In genomic region chr5:56282951-56283350, GRCh38 we compare ENCODE assay signal across 23 cellular contexts. TPM values are rescaled to one million over a fixed set of nuclear protein-coding genes. Genes with fewer than 3 reads are reported as not detected.
DNase-seq lines count a peak whose midpoint lies in the region; ATAC-seq, FAIRE-seq and TF ChIP-seq lines count a peak whose summit lies in the region.
"Had no signal": no experiment of that assay in that cellular context is flagged by ENCODE, and none has a peak within 500 bp of the region (broad histone marks: within the 10 kb centered on the region; RNA-seq: fewer than 3 reads in every experiment).

No MANE protein-coding gene starts in this region.

- H3K9me3 ChIP-seq in Caco-2: peaks cover 20% of the 10 kb centered on the region
- H3K9me3 ChIP-seq in endothelial cell of umbilical vein (replicated peaks; ENCODE audit: control insufficient read depth, insufficient read depth, low read length): no peaks in the 10 kb centered on the region
- no peaks in the 10 kb centered on the region for H3K9me3 ChIP-seq in small intestine (ENCODE audit: control insufficient read depth, low read depth)
- H3K9me3 ChIP-seq: Peyer's patch had no signal

- H3K4me1 ChIP-seq in Caco-2: peaks cover 49% of the 10 kb centered on the region
- peaks cover 42% of the 10 kb centered on the region for H3K4me1 ChIP-seq in endothelial cell of umbilical vein (ENCODE audit: control insufficient read depth, extremely low read depth, insufficient read depth, low read length)
- H3K4me1 ChIP-seq in small intestine (ENCODE audit: control insufficient read depth in 2 of 2, insufficient read depth in 1 of 2, low read depth in 1 of 2, low read length in 1 of 2): no peaks in the 10 kb centered on the region
- H3K4me1 ChIP-seq: Peyer's patch had no signal

- H3K27me3 ChIP-seq in Caco-2 (replicated peaks; ENCODE audit: control insufficient read depth, insufficient read depth, low read length) (no peaks in the 10 kb centered on the region), endothelial cell of umbilical vein (ENCODE audit: control insufficient read depth in 2 of 2, insufficient read depth in 2 of 2, low read length in 2 of 2) (no peaks in the 10 kb centered on the region), small intestine (ENCODE audit: control insufficient read depth in 2 of 2, insufficient read depth in 2 of 2, low read length in 2 of 2) (no peaks in the 10 kb centered on the region)
- H3K27me3 ChIP-seq: Peyer's patch had no signal

- POLR2A ChIA-PET in Caco-2 (lab: Charles Lee): no interaction called here
- POLR2A ChIA-PET in endothelial cell of umbilical vein (lab: Charles Lee): interaction anchor here (0.6 kb wide), 1 partner anchor 294 kb away, joined by 8 read pairs; no protein-coding TSS in a partner anchor

- CTCF ChIA-PET in Caco-2 (lab: Charles Lee): interaction anchor here (1.0 to 2.0 kb wide), 3 partner anchors 12 to 68 kb away, joined by 3 to 6 read pairs (median 3); no protein-coding TSS in a partner anchor
- CTCF ChIA-PET in endothelial cell of umbilical vein (lab: Charles Lee): no interaction called here

- BruUV-seq in Caco-2 (replicated peaks; lab: Mats Ljungman, UMichigan) (no TSS peak), endothelial cell of umbilical vein (replicated peaks; lab: Mats Ljungman, UMichigan) (no TSS peak)

- H3K9me1 ChIP-seq in endothelial cell of umbilical vein (replicated peaks; ENCODE audit: control insufficient read depth, extremely low read depth, insufficient read depth, low read length): no peaks in the 10 kb centered on the region

- H3K4me1 Mint-ChIP-seq in Caco-2 (ENCODE audit: low read depth, unreplicated experiment): peaks cover 6% of the 10 kb centered on the region

- no peak overlapping the region for H3K27ac Mint-ChIP-seq in Caco-2 (ENCODE audit: unreplicated experiment)
- H3K27ac Mint-ChIP-seq: CD8-positive, alpha-beta T cell had no signal

- dilution Hi-C loops in endothelial cell of umbilical vein (cut with MboI; ENCODE audit: extremely low pct_ligation_motif_present, low sequenced_read_pairs): no loop called here

- H3K79me2 ChIP-seq in endothelial cell of umbilical vein (ENCODE audit: control insufficient read depth, insufficient read depth, low read length): no peaks in the 10 kb centered on the region

- H3K4me2 ChIP-seq in endothelial cell of umbilical vein (ENCODE audit: insufficient read depth, low read length): no peak overlapping the region

- H3K9ac ChIP-seq in endothelial cell of umbilical vein (replicated peaks; ENCODE audit: extremely low read depth, insufficient read depth, low read length): no peak overlapping the region

- H4K20me1 ChIP-seq in endothelial cell of umbilical vein (replicated peaks; ENCODE audit: control insufficient read depth, extremely low read depth, insufficient read depth, low read length): no peaks in the 10 kb centered on the region

- no peaks in the 10 kb centered on the region for H3K27me3 Mint-ChIP-seq in Caco-2 (ENCODE audit: insufficient read depth, unreplicated experiment)

- H3K27ac ChIP-seq in endothelial cell of umbilical vein (ENCODE audit: insufficient read depth, low read depth, low read length): no peak overlapping the region
- H3K27ac ChIP-seq in small intestine (ENCODE audit: low read depth in 1 of 2, low read length in 1 of 2): no peak overlapping the region
- H3K27ac ChIP-seq: C4-2B, Peyer's patch had no signal

- WGBS in small intestine, 3 donors: 20 to 61% (median 37%) methylated on average over 2 of the region's 2 CpGs

- H3K36me3 ChIP-seq in Caco-2 (ENCODE audit: control insufficient read depth, insufficient read depth, low read length) (no peaks in the 10 kb centered on the region), endothelial cell of umbilical vein (ENCODE audit: control insufficient read depth in 2 of 2, extremely low read depth in 1 of 2, insufficient read depth in 2 of 2, low read length in 2 of 2) (no peaks in the 10 kb centered on the region), small intestine (ENCODE audit: control insufficient read depth in 2 of 2, insufficient read depth in 2 of 2, low read length in 2 of 2) (no peaks in the 10 kb centered on the region)
- H3K36me3 ChIP-seq: Peyer's patch had no signal

- intact Hi-C loops in Caco-2 (cut with micrococcal nuclease; ENCODE audit: unreplicated experiment): loop anchor here (1.0 to 2.0 kb wide), 2 partner anchors 74 to 158 kb away; no protein-coding TSS in a partner anchor
- intact Hi-C loops in endothelial cell of umbilical vein (cut with micrococcal nuclease): no loop called here
- intact Hi-C loops in left ventricle myocardium superior (cut with micrococcal nuclease): no loop called here

- peak; percentile 49 to 67 for DNase-seq in Caco-2
- peak; percentile 62 for DNase-seq in LoVo (ENCODE audit: low spot score)
- no peak for DNase-seq in endothelial cell of umbilical vein (ENCODE audit: low read depth, low spot score)
- peak; percentile 45 for DNase-seq in small intestine
- DNase-seq in NCI-H1930 (lab: John Stamatoyannopoulos, UW): no peak
- no peak for DNase-seq in left ventricle myocardium superior
- no peak for DNase-seq in SHP77 (lab: John Stamatoyannopoulos, UW)
- DNase-seq: CD8-positive, alpha-beta T cell; DMS 273 treated with DMSO at 0.1 percent for 48 hours; DMS79; GF-D8; NCI-H1105; NCI-H1436 treated with DMSO at 0.1 percent for 48 hours; NCI-H2029 treated with DMSO at 0.1 percent for 48 hours; NCI-H2227 treated with DMSO at 0.1 percent for 48 hours; NCI-H526 treated with DMSO at 0.1 percent for 48 hours; Peyer's patch had no signal

- no peaks in the 10 kb centered on the region for H3K36me3 Mint-ChIP-seq in Caco-2 (ENCODE audit: insufficient read depth, unreplicated experiment)
- H3K36me3 Mint-ChIP-seq: CD8-positive, alpha-beta T cell had no signal

- no peak for FAIRE-seq in endothelial cell of umbilical vein (lab: Jason Lieb, UNC)
- FAIRE-seq in small intestine (lab: Jason Lieb, UNC): no peak
- FAIRE-seq: A204.1, GM12891 had no signal

- no peak for ATAC-seq in left ventricle myocardium superior
- ATAC-seq: CD8-positive, alpha-beta T cell; HCT116; SK-N-SH treated with all-trans-retinoic acid at 6 μM for 48 hours had no signal

- H3K4me3 Mint-ChIP-seq in Caco-2 (ENCODE audit: unreplicated experiment): no peak overlapping the region
- H3K4me3 Mint-ChIP-seq: CD8-positive, alpha-beta T cell had no signal

- H3K4me3 ChIP-seq in Caco-2 (ENCODE audit: low read depth, low read length) (no peak overlapping the region), endothelial cell of umbilical vein (replicated peaks in 1 of 3; ENCODE audit: insufficient read depth in 1 of 3, low read depth in 1 of 3, low read length in 3 of 3) (no peak overlapping the region), small intestine (ENCODE audit: low read depth in 1 of 2, low read length in 2 of 2) (no peak overlapping the region)
- H3K4me3 ChIP-seq: Peyer's patch had no signal

- peak overlapping the region; percentile 20 for H2AFZ ChIP-seq in endothelial cell of umbilical vein (ENCODE audit: low read depth, low read length)

- TF ChIP-seq CTCF in Caco-2 (IDR thresholded peaks at IDR 0.05; ENCODE audit: insufficient read depth in 1 of 2, low read depth in 1 of 2, low read length in 1 of 2, severe bottlenecking in 1 of 2, unreplicated experiment in 1 of 2) (no peak), endothelial cell of umbilical vein (IDR thresholded peaks at IDR 0.05; ENCODE audit: extremely low read depth in 1 of 2, insufficient read depth in 1 of 2, low read depth in 1 of 2, low read length in 2 of 2) (no peak)

- no peak for TF ChIP-seq POLR2A in endothelial cell of umbilical vein (IDR thresholded peaks at IDR 0.05; ENCODE audit: low read depth, low read length)

- no peaks in the 10 kb centered on the region for H3K9me3 Mint-ChIP-seq in Caco-2 (ENCODE audit: unreplicated experiment)
- H3K9me3 Mint-ChIP-seq: CD8-positive, alpha-beta T cell had no signal

TF ChIP-seq in endothelial cell of umbilical vein, 7 proteins besides CTCF, POLR2A, EP300 and RAD21:
- TF ChIP-seq POLR2AphosphoS5 (IDR thresholded peaks at IDR 0.05; ENCODE audit: insufficient read depth, low read depth, low read length) (no peak), JUN (IDR thresholded peaks at IDR 0.05; ENCODE audit: borderline replicate concordance, insufficient read depth, insufficient read length, low read depth) (no peak), FOS (IDR thresholded peaks at IDR 0.05; ENCODE audit: borderline replicate concordance, insufficient read depth, low read length) (no peak), GATA2 (IDR thresholded peaks at IDR 0.05; ENCODE audit: insufficient read depth, insufficient read length, low read depth, low read length) (no peak), MAX (IDR thresholded peaks at IDR 0.05; ENCODE audit: insufficient read depth, insufficient read length) (no peak), MYC (IDR thresholded peaks at IDR 0.05; ENCODE audit: low read depth, low read length) (no peak), EZH2 (IDR thresholded peaks at IDR 0.05; ENCODE audit: borderline replicate concordance, low read depth, low read length, severe bottlenecking) (no peak)

RNA-seq across cellular contexts. Expression of gene ANKRD55, which starts 49.8 kb away (rescaled TPM):
- total RNA-seq in Caco-2 (2022) (0.27 and 0.63 TPM in 2 replicates), endothelial cell of umbilical vein (1.2 and 2.1 TPM in 2 replicates), left ventricle myocardium superior (not detected)
- polyA plus RNA-seq in endothelial cell of umbilical vein (1.0 and 1.4 TPM in 2 replicates), small intestine (under 1 TPM in 1 of 3 donors, not detected in 2; 0.10 TPM)
- polyA plus RNA-seq in endothelial cell of umbilical vein (2011; cell fraction: cytosol; rRNA removed): 1.4 and 1.7 TPM in 2 replicates
- 0.65 and 1.1 TPM in 2 replicates for polyA plus RNA-seq in endothelial cell of umbilical vein (2011; cell fraction: nucleus; rRNA removed)
- 0.47 and 1.5 TPM in 2 replicates for polyA plus RNA-seq in endothelial cell of umbilical vein (2012)
- 1.0 and 1.1 TPM in 2 replicates for polyA minus RNA-seq in endothelial cell of umbilical vein
- polyA minus RNA-seq in endothelial cell of umbilical vein (2011; cell fraction: cytosol; rRNA and poly(A)+ RNA removed): not detected
- polyA minus RNA-seq in endothelial cell of umbilical vein (2011; cell fraction: nucleus; rRNA and poly(A)+ RNA removed): 0.67 and 0.91 TPM in 2 replicates
- total RNA-seq: CD8-positive, alpha-beta T cell; NCI-H460 had no signal

Comparison
In these comparisons a context has a peak if more than half of its experiments do, and no peak if none do; other contexts are left out.
1. DNase-seq: peak in Caco-2 (2 of 2), LoVo (single experiment) and small intestine (single experiment); none in endothelial cell of umbilical vein (single experiment), NCI-H1930 (0 of 2), left ventricle myocardium superior (single experiment) and SHP77 (0 of 2).